15 cellular contexts compared by ENCODE assay signal in the genomic region with DNA sequence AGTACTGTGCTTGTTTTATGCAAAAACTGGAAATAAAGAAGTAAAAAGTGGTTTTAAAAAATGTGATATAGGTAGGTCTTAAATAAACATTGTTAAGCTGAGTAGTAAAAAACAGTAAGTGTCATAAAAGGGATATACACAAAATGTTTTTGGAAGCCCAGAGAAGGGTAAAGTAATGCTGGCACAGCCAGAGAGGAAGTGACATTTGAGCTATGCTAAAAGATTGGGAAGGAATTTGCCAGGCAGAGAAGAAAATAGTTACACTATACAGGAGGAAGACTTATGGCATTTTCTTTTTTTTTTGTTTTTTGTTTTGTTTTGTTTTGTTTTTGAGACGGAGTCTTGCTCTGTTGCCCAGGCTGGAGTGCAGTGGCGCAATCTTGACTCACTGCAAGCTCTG.
"Had no signal": no experiment of that assay in that cellular context is flagged by ENCODE, and none has a peak within 500 bp of the region (broad histone marks: within the 10 kb centered on the region; RNA-seq: fewer than 3 reads in every experiment).

No MANE protein-coding gene starts in this region.

- ATAC-seq: gastroesophageal sphincter; left lobe of liver; mucosa of descending colon; naive thymus-derived CD8-positive, alpha-beta T cell had no signal

- H3K27me3 ChIP-seq: gastroesophageal sphincter, sigmoid colon had no signal

- H3K4me1 ChIP-seq: gastroesophageal sphincter, sigmoid colon had no signal

- H3K27ac ChIP-seq: gastroesophageal sphincter, neutrophil, sigmoid colon, skin epidermis had no signal

- H3K4me3 ChIP-seq: gastroesophageal sphincter, mucosa of descending colon, sigmoid colon, skin epidermis had no signal

- DNase-seq: dermis blood vessel endothelial cell; erythroblast; foreskin fibroblast; glutamatergic neuron; islet precursor cell; mammary epithelial cell; mucosa of descending colon; naive thymus-derived CD8-positive, alpha-beta T cell; posterior cingulate gyrus; sigmoid colon; stimulated activated naive CD4-positive, alpha-beta T cell had no signal

- H3K36me3 ChIP-seq: gastroesophageal sphincter, neutrophil, sigmoid colon had no signal

- H3K9me3 ChIP-seq: gastroesophageal sphincter, mucosa of descending colon, neutrophil, sigmoid colon had no signal
